Comparison of ENCODE assay signal across 8 cellular contexts in genomic region chr17:37047631-37048104, GRCh38.
DNase-seq lines count a peak whose midpoint lies in the region; ATAC-seq, FAIRE-seq and TF ChIP-seq lines count a peak whose summit lies in the region.

No MANE protein-coding gene starts in this region.

- no peak for ATAC-seq in GM21717 (IDR thresholded peaks at IDR 0.05; ENCODE audit: unreplicated experiment)

- TF ChIP-seq CTCF in LNCAP (IDR thresholded peaks at IDR 0.05) (peak; percentile 91), fibroblast of lung (conservative IDR thresholded peaks at IDR 0.05 in 1 of 2, IDR thresholded peaks at IDR 0.05 in 1 of 2; ENCODE audit: low read depth in 1 of 2, low read length in 2 of 2) (peak; percentile 78 to 91), nephron (IDR thresholded peaks at IDR 0.05; ENCODE audit: unreplicated experiment in 3 of 3) (peak; percentile 90 to 93 (median 91))

- H3K27me3 Mint-ChIP-seq in nephron (ENCODE audit: low read depth), result peaks cover 11% of the 10 kb centered on the region

- peaks cover 6% of the 10 kb centered on the region for H3K36me3 Mint-ChIP-seq in nephron (ENCODE audit: low read depth)

- DNase-seq in DMS153 treated with DMSO at 0.1 percent for 48 hours (lab: John Stamatoyannopoulos, UW; ENCODE audit: unreplicated experiment) (peak; percentile 67), RCC 7860 (ENCODE audit: low spot score) (peak; percentile 64), fibroblast of lung (ENCODE audit: low read depth in 2 of 2) (peak; percentile 73 to 84)
- peak; percentile 87 to 88 for DNase-seq in activated T-cell treated with anti-CD3 and anti-CD28 coated beads, Interleukin-2, amount 50 U/mL, for 48 hours
- peak; percentile 49 to 74 (median 63) for DNase-seq in stimulated activated naive CD4-positive, alpha-beta T cell (lab: John Stamatoyannopoulos, UW)

- H3K36me3 ChIP-seq in fibroblast of lung (ENCODE audit: control insufficient read depth, insufficient read depth, low read length), result no peaks in the 10 kb centered on the region

- H3K4me3 Mint-ChIP-seq in nephron, result no peak overlapping the region

- H3K9me3 Mint-ChIP-seq in nephron, result no peaks in the 10 kb centered on the region

- no peak overlapping the region for H3K9ac ChIP-seq in fibroblast of lung (ENCODE audit: insufficient read depth, low read length)

- H3K79me2 ChIP-seq in fibroblast of lung (ENCODE audit: control insufficient read depth, insufficient read depth, low read length), result no peaks in the 10 kb centered on the region

- no peaks in the 10 kb centered on the region for H3K4me1 ChIP-seq in fibroblast of lung (ENCODE audit: control insufficient read depth, extremely low read depth, insufficient read depth, low read length)

- no peak overlapping the region for H2AFZ ChIP-seq in fibroblast of lung (ENCODE audit: low read length)

- H4K20me1 ChIP-seq in fibroblast of lung (ENCODE audit: control insufficient read depth, extremely low read depth, insufficient read depth, low read length), result no peaks in the 10 kb centered on the region

- H3K4me1 Mint-ChIP-seq in nephron, result peaks cover 30% of the 10 kb centered on the region

- H3K4me3 ChIP-seq in fibroblast of lung (replicated peaks in 1 of 4; ENCODE audit: control extremely low read depth in 1 of 4, insufficient read depth in 1 of 4, low read depth in 3 of 4, low read length in 4 of 4), result no peak overlapping the region

- no peaks in the 10 kb centered on the region for H3K9me3 ChIP-seq in fibroblast of lung (ENCODE audit: control insufficient read depth, insufficient read depth, low read depth, low read length)

- FAIRE-seq in RCC 7860 (lab: Jason Lieb, UNC), result no peak

- no peaks in the 10 kb centered on the region for H3K27me3 ChIP-seq in fibroblast of lung (ENCODE audit: control insufficient read depth, insufficient read depth, low read length)

- no peak overlapping the region for H3K4me2 ChIP-seq in fibroblast of lung (ENCODE audit: extremely low read depth, insufficient read depth, low read length)

- H3K27ac ChIP-seq in fibroblast of lung (ENCODE audit: insufficient read depth, low read length), result no peak overlapping the region

- H3K27ac Mint-ChIP-seq in nephron, result peak overlapping the region in 1 of 3 experiments; percentile 22
